ENCODE assay signal across 14 cellular contexts in the genomic region with DNA sequence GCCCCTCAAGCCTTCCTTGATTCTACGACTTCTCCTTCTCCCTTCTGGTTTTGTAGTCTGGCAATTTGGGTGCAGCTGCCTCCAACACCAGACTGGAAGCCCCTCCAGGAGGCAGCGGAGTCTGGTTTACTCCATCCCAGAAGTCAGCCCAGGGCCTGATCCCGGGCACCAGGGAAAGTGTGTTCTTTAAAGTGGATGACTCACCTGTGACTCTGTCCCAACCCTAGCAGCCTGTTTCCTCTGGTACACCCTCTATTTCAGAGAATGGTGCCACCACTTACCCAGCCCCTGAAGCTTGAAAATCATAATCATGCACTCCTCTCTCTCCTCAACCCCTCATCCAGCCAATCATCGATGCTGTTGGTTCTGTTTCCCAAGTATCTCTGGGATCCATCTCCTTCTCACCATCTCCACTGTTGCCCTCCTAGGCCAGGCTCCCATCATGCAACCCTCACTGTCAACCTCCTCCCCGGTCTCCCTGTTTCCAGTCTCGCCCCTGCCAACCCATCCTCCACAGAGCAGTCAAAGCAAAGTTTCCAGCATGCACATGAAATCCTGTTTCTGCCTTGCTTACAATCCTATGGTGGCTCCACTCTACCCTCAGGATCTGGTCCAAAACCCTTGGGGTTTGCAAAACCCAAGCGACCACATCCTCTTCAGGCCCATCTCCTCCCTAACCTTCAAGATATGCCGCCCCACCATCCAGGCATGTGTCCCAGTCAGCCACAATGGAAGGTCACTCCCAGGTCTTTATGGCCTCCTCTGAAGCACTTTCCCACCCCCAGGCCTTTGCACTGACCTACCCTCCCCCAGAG. TPM values are rescaled to one million over a fixed set of nuclear protein-coding genes. Genes with fewer than 3 reads are reported as not detected.
DNase-seq lines count a peak whose midpoint lies in the region; ATAC-seq and TF ChIP-seq lines count a peak whose summit lies in the region.
"Had no signal": no experiment of that assay in that cellular context is flagged by ENCODE, and none has a peak within 500 bp of the region (broad histone marks: within the 10 kb centered on the region; RNA-seq: fewer than 3 reads in every experiment).

No MANE protein-coding gene starts in this region.

- H3K27me3 ChIP-seq in endodermal cell (ENCODE audit: control insufficient read depth, insufficient read depth, low read length, poor library complexity, severe bottlenecking): peaks cover 99% of the 10 kb centered on the region
- H3K27me3 ChIP-seq in skeletal muscle satellite cell (ENCODE audit: control insufficient read depth, insufficient read depth, low read length): peaks cover 90% of the 10 kb centered on the region

- no peak for ATAC-seq in GM19452 (IDR thresholded peaks at IDR 0.05; ENCODE audit: unreplicated experiment)
- ATAC-seq in left cardiac atrium: no peak

- H3K36me3 ChIP-seq in endodermal cell (ENCODE audit: control insufficient read depth, insufficient read depth, low read length): no peaks in the 10 kb centered on the region
- H3K36me3 ChIP-seq in skeletal muscle satellite cell (ENCODE audit: insufficient read depth, low read length): no peaks in the 10 kb centered on the region
- H3K36me3 ChIP-seq: HAP-1, suprapubic skin had no signal

- H3K4me3 Mint-ChIP-seq in activated T-cell treated with anti-CD3 and anti-CD28 coated beads, Interleukin-2, amount 50 U/mL, for 24 hours: peak overlapping the region; percentile 62
- H3K4me3 Mint-ChIP-seq in endodermal cell: peak overlapping the region; percentile 51

- H3K36me3 Mint-ChIP-seq in activated T-cell treated with anti-CD3 and anti-CD28 coated beads, Interleukin-2, amount 50 U/mL, for 24 hours (ENCODE audit: low read depth): no peaks in the 10 kb centered on the region
- no peaks in the 10 kb centered on the region for H3K36me3 Mint-ChIP-seq in endodermal cell (ENCODE audit: low read depth)

- WGBS in endodermal cell (ENCODE audit: insufficient coverage in 1 of 2, insufficient read length in 1 of 2), 2 experiments: 48 to 61% methylated on average over 7 to 8 of the region's 8 CpGs

- H3K4me1 Mint-ChIP-seq in activated T-cell treated with anti-CD3 and anti-CD28 coated beads, Interleukin-2, amount 50 U/mL, for 24 hours (ENCODE audit: low read depth): peaks cover 39% of the 10 kb centered on the region
- H3K4me1 Mint-ChIP-seq in endodermal cell: peaks cover 28% of the 10 kb centered on the region

- peaks cover 94% of the 10 kb centered on the region for H3K27me3 Mint-ChIP-seq in activated T-cell treated with anti-CD3 and anti-CD28 coated beads, Interleukin-2, amount 50 U/mL, for 24 hours
- H3K27me3 Mint-ChIP-seq in endodermal cell (ENCODE audit: insufficient read depth): peaks cover 99% of the 10 kb centered on the region

- H3K9me3 Mint-ChIP-seq in activated T-cell treated with anti-CD3 and anti-CD28 coated beads, Interleukin-2, amount 50 U/mL, for 24 hours: no peaks in the 10 kb centered on the region
- H3K9me3 Mint-ChIP-seq in endodermal cell: no peaks in the 10 kb centered on the region

- intact Hi-C loops in left cardiac atrium (cut with DNase I): no loop called here

- H3K9me3 ChIP-seq in endodermal cell (ENCODE audit: control insufficient read depth, low read length) (no peaks in the 10 kb centered on the region), skeletal muscle satellite cell (replicated peaks; ENCODE audit: low read length) (no peaks in the 10 kb centered on the region)
- H3K9me3 ChIP-seq: HAP-1, suprapubic skin had no signal

- H3K27ac Mint-ChIP-seq in activated T-cell treated with anti-CD3 and anti-CD28 coated beads, Interleukin-2, amount 50 U/mL, for 24 hours: no peak overlapping the region
- no peak overlapping the region for H3K27ac Mint-ChIP-seq in endodermal cell

- no peak overlapping the region for H3K4me3 ChIP-seq in endodermal cell (ENCODE audit: low read length)
- no peak overlapping the region for H3K4me3 ChIP-seq in skeletal muscle satellite cell (ENCODE audit: low read length)
- H3K4me3 ChIP-seq: HAP-1 had no signal

- no peak overlapping the region for H3K27ac ChIP-seq in endodermal cell (ENCODE audit: low read depth, low read length)
- H3K27ac ChIP-seq: suprapubic skin had no signal

- H3K9ac ChIP-seq in endodermal cell (ENCODE audit: extremely low read depth, low read length, poor library complexity, severe bottlenecking): no peak overlapping the region
- no peak overlapping the region for H3K9ac ChIP-seq in skeletal muscle satellite cell (ENCODE audit: low read depth, low read length)

- H3K4me2 ChIP-seq in skeletal muscle satellite cell (ENCODE audit: low read length): peak overlapping the region; percentile 86

- DNase-seq in activated T-cell treated with anti-CD3 and anti-CD28 coated beads, Interleukin-2, amount 50 U/mL, for 24 hours: no peak
- DNase-seq in activated T-cell treated with anti-CD3 and anti-CD28 coated beads, Interleukin-2, amount 50 U/mL, for 48 hours: no peak
- DNase-seq in LHCN-M2 (ENCODE audit: low read depth): peak; percentile 20
- peak; percentile 36 for DNase-seq in endodermal cell
- no peak for DNase-seq in inferior parietal cortex (ENCODE audit: extremely low spot score)
- DNase-seq in left cardiac atrium: no peak
- DNase-seq: activated naive CD4-positive, alpha-beta T cell treated with anti-CD3 and anti-CD28 coated beads, Interleukin-2, amount 50 U/mL, for 16 hours; effector CD4-positive, alpha-beta T cell; head of caudate nucleus had no signal

- H3K4me1 ChIP-seq in endodermal cell (ENCODE audit: control insufficient read depth, insufficient read depth, low read length) (peaks cover 10% of the 10 kb centered on the region), skeletal muscle satellite cell (ENCODE audit: control insufficient read depth, insufficient read depth, low read length) (peaks cover 26% of the 10 kb centered on the region)

- no peak for TF ChIP-seq CTCF in endodermal cell (conservative IDR thresholded peaks at IDR 0.05)

RNA-seq across cellular contexts. Expression of gene LHX6, which starts 10.5 kb away (rescaled TPM):
- total RNA-seq in LHCN-M2 (2014; rRNA removed) (0.06 TPM in 1 of 2 replicates, not detected in the other), endodermal cell (under 1 TPM in 1 of 2 donors, not detected in 1; 0.37 TPM), left cardiac atrium (10 to 100 TPM in 1 of 2 donors, 1 to 10 TPM in 1; 6.1 to 11.3 TPM)
- 0.15 TPM for polyA plus RNA-seq in LHCN-M2 (2012)
- polyA plus RNA-seq in endodermal cell (2013, experiment 1 of 2): 1.1 TPM
- polyA plus RNA-seq in endodermal cell (2013, experiment 2 of 2): 0.70 TPM
- total RNA-seq in skeletal muscle satellite cell (2012; rRNA removed): not detected in 2 replicates

RNA-seq across cellular contexts. Expression of gene RBM18, which starts 46.4 kb away (rescaled TPM):
- total RNA-seq in LHCN-M2 (2014; rRNA removed): 15.3 and 16.1 TPM in 2 replicates
- polyA plus RNA-seq in LHCN-M2 (2012): 16.3 TPM
- total RNA-seq in endodermal cell: 10 to 100 TPM; 15.7 to 17.3 TPM
- 23.0 TPM for polyA plus RNA-seq in endodermal cell (2013, experiment 1 of 2)
- polyA plus RNA-seq in endodermal cell (2013, experiment 2 of 2): 19.6 TPM
- 6.6 and 9.4 TPM in 2 replicates for total RNA-seq in skeletal muscle satellite cell (2012; rRNA removed)
- 10 to 100 TPM; 30.3 to 32.5 TPM for total RNA-seq in left cardiac atrium

RNA-seq across cellular contexts. Expression of gene MRRF, which starts 46.4 kb away (rescaled TPM):
- total RNA-seq in LHCN-M2 (2014; rRNA removed) (46.6 and 51.6 TPM in 2 replicates), endodermal cell (10 to 100 TPM; 25.8 to 27.6 TPM), left cardiac atrium (10 to 100 TPM; 32.1 to 32.9 TPM)
- polyA plus RNA-seq in LHCN-M2 (2012): 25.3 TPM
- 31.8 TPM for polyA plus RNA-seq in endodermal cell (2013, experiment 1 of 2)
- polyA plus RNA-seq in endodermal cell (2013, experiment 2 of 2): 27.9 TPM
- total RNA-seq in skeletal muscle satellite cell (2012; rRNA removed): 48.7 and 50.0 TPM in 2 replicates

RNA-seq across cellular contexts. Expression of gene MORN5, which starts 58.6 kb away (rescaled TPM):
- not detected in 2 replicates for total RNA-seq in LHCN-M2 (2014; rRNA removed)
- not detected for polyA plus RNA-seq in LHCN-M2 (2012)
- total RNA-seq in endodermal cell: under 1 TPM in 1 of 2 donors, not detected in 1; 0.81 TPM
- 0.71 TPM for polyA plus RNA-seq in endodermal cell (2013, experiment 1 of 2)
- polyA plus RNA-seq in endodermal cell (2013, experiment 2 of 2): 0.58 TPM
- 0.87 TPM in 1 of 2 replicates, not detected in the other for total RNA-seq in skeletal muscle satellite cell (2012; rRNA removed)
- not detected for total RNA-seq in left cardiac atrium
- total RNA-seq: NCI-H460, suprapubic skin had no signal

RNA-seq across cellular contexts. Expression of gene NDUFA8, which starts 58.7 kb away (rescaled TPM):
- 40.8 and 47.9 TPM in 2 replicates for total RNA-seq in LHCN-M2 (2014; rRNA removed)
- polyA plus RNA-seq in LHCN-M2 (2012): 115 TPM
- 10 to 100 TPM; 65.8 to 67.8 TPM for total RNA-seq in endodermal cell
- polyA plus RNA-seq in endodermal cell (2013, experiment 1 of 2): 83.6 TPM
- 79.7 TPM for polyA plus RNA-seq in endodermal cell (2013, experiment 2 of 2)
- total RNA-seq in skeletal muscle satellite cell (2012; rRNA removed): 30.2 and 32.1 TPM in 2 replicates
- 100 to 1,000 TPM; 198 to 221 TPM for total RNA-seq in left cardiac atrium

Comparison
In these comparisons a context has a peak if more than half of its experiments do, and no peak if none do; other contexts are left out.
1. DNase-seq: peak in LHCN-M2 (single experiment) and endodermal cell (single experiment); none in activated T-cell treated with anti-CD3 and anti-CD28 coated beads, Interleukin-2, amount 50 U/mL, for 24 hours (single experiment), activated T-cell treated with anti-CD3 and anti-CD28 coated beads, Interleukin-2, amount 50 U/mL, for 48 hours (0 of 2), inferior parietal cortex (single experiment) and left cardiac atrium (single experiment).